ENCODE assay signal across 1 cellular context in the genomic region with DNA sequence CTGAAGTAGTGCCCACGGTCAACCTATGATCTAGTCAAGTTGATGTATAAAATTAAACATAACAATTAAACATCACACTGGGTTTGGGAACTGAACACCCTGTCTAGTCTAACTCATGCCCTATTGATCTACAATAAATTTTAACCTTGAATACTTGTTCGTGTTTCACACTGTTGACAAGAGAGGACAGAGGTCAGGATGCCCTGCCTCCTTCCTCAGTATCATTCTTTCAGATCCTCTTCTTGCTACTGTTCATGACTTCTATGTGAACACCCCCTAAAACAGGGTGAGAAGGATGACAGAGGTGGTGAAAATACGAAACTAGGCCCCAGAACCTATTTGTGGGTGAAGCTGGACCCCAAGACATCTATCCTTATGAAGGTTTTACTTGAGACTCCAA.
TF ChIP-seq lines count a peak whose summit lies in the region.

No MANE protein-coding gene starts in this region.

TF ChIP-seq in liver, 16 proteins besides CTCF, POLR2A, EP300 and RAD21:
- TF ChIP-seq, protein P1, sequence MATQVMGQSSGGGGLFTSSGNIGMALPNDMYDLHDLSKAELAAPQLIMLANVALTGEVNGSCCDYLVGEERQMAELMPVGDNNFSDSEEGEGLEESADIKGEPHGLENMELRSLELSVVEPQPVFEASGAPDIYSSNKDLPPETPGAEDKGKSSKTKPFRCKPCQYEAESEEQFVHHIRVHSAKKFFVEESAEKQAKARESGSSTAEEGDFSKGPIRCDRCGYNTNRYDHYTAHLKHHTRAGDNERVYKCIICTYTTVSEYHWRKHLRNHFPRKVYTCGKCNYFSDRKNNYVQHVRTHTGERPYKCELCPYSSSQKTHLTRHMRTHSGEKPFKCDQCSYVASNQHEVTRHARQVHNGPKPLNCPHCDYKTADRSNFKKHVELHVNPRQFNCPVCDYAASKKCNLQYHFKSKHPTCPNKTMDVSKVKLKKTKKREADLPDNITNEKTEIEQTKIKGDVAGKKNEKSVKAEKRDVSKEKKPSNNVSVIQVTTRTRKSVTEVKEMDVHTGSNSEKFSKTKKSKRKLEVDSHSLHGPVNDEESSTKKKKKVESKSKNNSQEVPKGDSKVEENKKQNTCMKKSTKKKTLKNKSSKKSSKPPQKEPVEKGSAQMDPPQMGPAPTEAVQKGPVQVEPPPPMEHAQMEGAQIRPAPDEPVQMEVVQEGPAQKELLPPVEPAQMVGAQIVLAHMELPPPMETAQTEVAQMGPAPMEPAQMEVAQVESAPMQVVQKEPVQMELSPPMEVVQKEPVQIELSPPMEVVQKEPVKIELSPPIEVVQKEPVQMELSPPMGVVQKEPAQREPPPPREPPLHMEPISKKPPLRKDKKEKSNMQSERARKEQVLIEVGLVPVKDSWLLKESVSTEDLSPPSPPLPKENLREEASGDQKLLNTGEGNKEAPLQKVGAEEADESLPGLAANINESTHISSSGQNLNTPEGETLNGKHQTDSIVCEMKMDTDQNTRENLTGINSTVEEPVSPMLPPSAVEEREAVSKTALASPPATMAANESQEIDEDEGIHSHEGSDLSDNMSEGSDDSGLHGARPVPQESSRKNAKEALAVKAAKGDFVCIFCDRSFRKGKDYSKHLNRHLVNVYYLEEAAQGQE (IDR thresholded peaks at IDR 0.05), result no peak
- peak; percentile 29 to 49 for TF ChIP-seq HNF4A (conservative IDR thresholded peaks at IDR 0.05)
TF ChIP-seq in liver: peak in this region for 1.
